Comparison of ENCODE assay signal across 11 cellular contexts in the genomic region with DNA sequence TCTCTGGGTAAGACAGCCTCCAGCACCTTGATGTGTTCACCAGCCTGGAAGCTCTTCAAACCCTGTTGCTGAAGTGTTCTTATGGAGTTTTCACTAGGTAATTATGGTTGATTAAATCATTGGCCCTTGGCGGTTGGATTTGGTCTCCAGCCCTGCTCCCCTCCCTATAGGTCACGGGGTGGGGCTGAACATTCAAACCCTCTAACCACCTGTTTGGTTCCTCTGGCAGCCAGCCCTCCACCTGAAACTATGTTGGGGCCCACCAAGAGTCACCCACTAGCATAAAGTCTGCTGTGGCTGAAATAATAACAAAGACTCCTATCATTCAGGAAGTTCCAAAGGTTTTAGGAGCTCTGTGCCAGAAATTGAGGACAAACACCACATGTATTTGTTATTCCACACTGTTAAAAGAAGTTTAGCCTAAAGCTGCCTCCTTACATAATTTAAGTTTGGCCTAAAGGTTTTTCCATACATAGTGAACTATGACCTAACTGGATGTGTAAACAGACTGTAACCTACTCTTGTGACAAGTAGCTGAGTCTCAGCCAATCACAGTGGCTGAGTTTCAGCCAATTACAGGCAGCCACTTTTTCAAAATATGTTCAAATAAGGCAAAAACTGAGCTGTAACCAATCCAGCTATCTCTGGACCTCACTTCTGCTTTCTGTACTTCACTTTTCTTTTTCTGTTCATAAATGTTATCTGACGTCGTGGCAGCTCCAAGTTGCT. TPM values are rescaled to one million over a fixed set of nuclear protein-coding genes. Genes with fewer than 3 reads are reported as not detected.
DNase-seq lines count a peak whose midpoint lies in the region; ATAC-seq and TF ChIP-seq lines count a peak whose summit lies in the region.
"Had no signal": no experiment of that assay in that cellular context is flagged by ENCODE, and none has a peak within 500 bp of the region (broad histone marks: within the 10 kb centered on the region; RNA-seq: fewer than 3 reads in every experiment).

No MANE protein-coding gene starts in this region.

- H3K4me3 ChIP-seq in naive thymus-derived CD4-positive, alpha-beta T cell (ENCODE audit: low read length), result no peak overlapping the region
- H3K4me3 ChIP-seq in BE2C (ENCODE audit: low read depth, low read length), result no peak overlapping the region

- no peaks in the 10 kb centered on the region for H3K36me3 Mint-ChIP-seq in naive thymus-derived CD4-positive, alpha-beta T cell
- H3K36me3 Mint-ChIP-seq in activated naive CD8-positive, alpha-beta T cell treated with anti-CD3 and anti-CD28 coated beads for 36 hours, result no peaks in the 10 kb centered on the region
- H3K36me3 Mint-ChIP-seq in WTC11, result no peaks in the 10 kb centered on the region
- no peaks in the 10 kb centered on the region for H3K36me3 Mint-ChIP-seq in activated CD4-positive, alpha-beta memory T cell treated with anti-CD3 and anti-CD28 coated beads, Interleukin-2, amount 10 ng/mL, durations not matched to agents 7 days and 5 days (ENCODE audit: low read depth)
- H3K36me3 Mint-ChIP-seq: natural killer cell treated with Interleukin-12 subunit alpha and Interleukin-12 subunit beta and Interleukin-15 and Interleukin-18, amount 100 ng/mL, for 72 hours had no signal

- H3K27ac ChIP-seq in naive thymus-derived CD4-positive, alpha-beta T cell (ENCODE audit: low read depth, low read length), result no peak overlapping the region

- POLR2A ChIA-PET in naive thymus-derived CD4-positive, alpha-beta T cell (lab: Charles Lee), result no interaction called here
- POLR2A ChIA-PET in WTC11 (lab: Charles Lee), result no interaction called here
- POLR2A ChIA-PET in activated CD4-positive, alpha-beta memory T cell treated with anti-CD3 and anti-CD28 coated beads, Interleukin-2, amount 10 ng/mL, durations not matched to agents 7 days and 5 days (lab: Charles Lee), result no interaction called here

- DNase-seq in amniotic epithelial cell (ENCODE audit: low read depth) (peak; percentile 15), WTC11 (ENCODE audit: low spot score) (no peak), BE2C (no peak)
- no peak for DNase-seq in naive thymus-derived CD4-positive, alpha-beta T cell
- no peak for DNase-seq in activated naive CD8-positive, alpha-beta T cell treated with anti-CD3 and anti-CD28 coated beads for 36 hours
- DNase-seq in activated CD4-positive, alpha-beta memory T cell treated with anti-CD3 and anti-CD28 coated beads, Interleukin-2, amount 10 ng/mL, durations not matched to agents 7 days and 5 days, result no peak
- DNase-seq: activated naive CD4-positive, alpha-beta T cell treated with anti-CD3 and anti-CD28 coated beads, Interleukin-2, amount 50 U/mL, for 16 hours had no signal

- H3K27ac Mint-ChIP-seq in naive thymus-derived CD4-positive, alpha-beta T cell, result no peak overlapping the region
- H3K27ac Mint-ChIP-seq in activated naive CD8-positive, alpha-beta T cell treated with anti-CD3 and anti-CD28 coated beads for 36 hours, result no peak overlapping the region
- H3K27ac Mint-ChIP-seq in WTC11, result no peak overlapping the region
- H3K27ac Mint-ChIP-seq in activated CD4-positive, alpha-beta memory T cell treated with anti-CD3 and anti-CD28 coated beads, Interleukin-2, amount 10 ng/mL, durations not matched to agents 7 days and 5 days, result no peak overlapping the region
- H3K27ac Mint-ChIP-seq: natural killer cell treated with Interleukin-12 subunit alpha and Interleukin-12 subunit beta and Interleukin-15 and Interleukin-18, amount 100 ng/mL, for 72 hours had no signal

- TF ChIP-seq CTCF in WTC11 (IDR thresholded peaks at IDR 0.05) (no peak), BE2C (IDR thresholded peaks at IDR 0.05; ENCODE audit: low read depth, low read length) (no peak)

- H3K4me3 Mint-ChIP-seq in naive thymus-derived CD4-positive, alpha-beta T cell, result no peak overlapping the region
- no peak overlapping the region for H3K4me3 Mint-ChIP-seq in activated naive CD8-positive, alpha-beta T cell treated with anti-CD3 and anti-CD28 coated beads for 36 hours
- no peak overlapping the region for H3K4me3 Mint-ChIP-seq in WTC11
- no peak overlapping the region for H3K4me3 Mint-ChIP-seq in activated CD4-positive, alpha-beta memory T cell treated with anti-CD3 and anti-CD28 coated beads, Interleukin-2, amount 10 ng/mL, durations not matched to agents 7 days and 5 days
- H3K4me3 Mint-ChIP-seq: natural killer cell treated with Interleukin-12 subunit alpha and Interleukin-12 subunit beta and Interleukin-15 and Interleukin-18, amount 100 ng/mL, for 72 hours had no signal

- ATAC-seq in GM18517 (IDR thresholded peaks at IDR 0.05; ENCODE audit: unreplicated experiment) (peak; percentile 73), HG03039 (IDR thresholded peaks at IDR 0.05; ENCODE audit: unreplicated experiment) (peak; percentile 56), WTC11 (no peak)
- ATAC-seq in naive thymus-derived CD4-positive, alpha-beta T cell, result peak; percentile 73
- ATAC-seq: natural killer cell treated with Interleukin-12 subunit alpha and Interleukin-12 subunit beta and Interleukin-15 and Interleukin-18, amount 100 ng/mL, for 72 hours had no signal

- CTCF ChIA-PET in naive thymus-derived CD4-positive, alpha-beta T cell (lab: Charles Lee), result no interaction called here
- CTCF ChIA-PET in WTC11 (lab: Charles Lee), result interaction anchor here (0.8 to 2.7 kb wide), 3 partner anchors 54 to 88 kb away, joined by 3 to 10 read pairs (median 5); no protein-coding TSS in a partner anchor
- CTCF ChIA-PET in activated CD4-positive, alpha-beta memory T cell treated with anti-CD3 and anti-CD28 coated beads, Interleukin-2, amount 10 ng/mL, durations not matched to agents 7 days and 5 days (lab: Charles Lee), result no interaction called here

- no peaks in the 10 kb centered on the region for H3K27me3 ChIP-seq in naive thymus-derived CD4-positive, alpha-beta T cell (ENCODE audit: control insufficient read depth in 2 of 2, insufficient read depth in 2 of 2, low read length in 2 of 2)
- H3K27me3 ChIP-seq in BE2C, result no peaks in the 10 kb centered on the region

- H3K9me3 Mint-ChIP-seq in naive thymus-derived CD4-positive, alpha-beta T cell, result peaks cover 0 to 2% (median 0%) of the 10 kb centered on the region in 11 donors
- H3K9me3 Mint-ChIP-seq in activated naive CD8-positive, alpha-beta T cell treated with anti-CD3 and anti-CD28 coated beads for 36 hours, result no peaks in the 10 kb centered on the region
- no peaks in the 10 kb centered on the region for H3K9me3 Mint-ChIP-seq in WTC11
- H3K9me3 Mint-ChIP-seq in activated CD4-positive, alpha-beta memory T cell treated with anti-CD3 and anti-CD28 coated beads, Interleukin-2, amount 10 ng/mL, durations not matched to agents 7 days and 5 days, result no peaks in the 10 kb centered on the region
- H3K9me3 Mint-ChIP-seq: natural killer cell treated with Interleukin-12 subunit alpha and Interleukin-12 subunit beta and Interleukin-15 and Interleukin-18, amount 100 ng/mL, for 72 hours had no signal

- intact Hi-C loops in naive thymus-derived CD4-positive, alpha-beta T cell (cut with micrococcal nuclease), result no loop called here

- H3K9me3 ChIP-seq in naive thymus-derived CD4-positive, alpha-beta T cell (ENCODE audit: control insufficient read depth in 2 of 3, low read length in 3 of 3), result no peaks in the 10 kb centered on the region
- H3K9me3 ChIP-seq in BE2C, result no peaks in the 10 kb centered on the region

- peaks cover 0 to 3% (median 0%) of the 10 kb centered on the region in 7 donors for H3K4me1 Mint-ChIP-seq in naive thymus-derived CD4-positive, alpha-beta T cell
- no peaks in the 10 kb centered on the region for H3K4me1 Mint-ChIP-seq in activated naive CD8-positive, alpha-beta T cell treated with anti-CD3 and anti-CD28 coated beads for 36 hours
- H3K4me1 Mint-ChIP-seq in WTC11, result peaks cover 11% of the 10 kb centered on the region
- H3K4me1 Mint-ChIP-seq in activated CD4-positive, alpha-beta memory T cell treated with anti-CD3 and anti-CD28 coated beads, Interleukin-2, amount 10 ng/mL, durations not matched to agents 7 days and 5 days, result no peaks in the 10 kb centered on the region

- H3K4me1 ChIP-seq in naive thymus-derived CD4-positive, alpha-beta T cell (ENCODE audit: control insufficient read depth in 2 of 2, insufficient read depth in 2 of 2, low read length in 2 of 2), result no peaks in the 10 kb centered on the region
- no peaks in the 10 kb centered on the region for H3K4me1 ChIP-seq in BE2C

- peaks cover 0 to 11% (median 7%) of the 10 kb centered on the region in 5 donors for H3K27me3 Mint-ChIP-seq in naive thymus-derived CD4-positive, alpha-beta T cell
- H3K27me3 Mint-ChIP-seq in activated naive CD8-positive, alpha-beta T cell treated with anti-CD3 and anti-CD28 coated beads for 36 hours, result peaks cover 5% of the 10 kb centered on the region
- H3K27me3 Mint-ChIP-seq in WTC11 (ENCODE audit: low read depth), result peaks cover 98% of the 10 kb centered on the region
- peaks cover 9% of the 10 kb centered on the region for H3K27me3 Mint-ChIP-seq in activated CD4-positive, alpha-beta memory T cell treated with anti-CD3 and anti-CD28 coated beads, Interleukin-2, amount 10 ng/mL, durations not matched to agents 7 days and 5 days

- no peaks in the 10 kb centered on the region for H3K36me3 ChIP-seq in naive thymus-derived CD4-positive, alpha-beta T cell (ENCODE audit: control insufficient read depth in 2 of 3, insufficient read depth in 3 of 3, low read length in 3 of 3)
- H3K36me3 ChIP-seq in BE2C, result no peaks in the 10 kb centered on the region

TF ChIP-seq in WTC11, 78 proteins besides CTCF, POLR2A, EP300 and RAD21 (continues in another document):
- TF ChIP-seq ZNF396 (CRISPR knock-in tag; IDR thresholded peaks at IDR 0.05; ENCODE audit: borderline replicate concordance), result no peak
- TF ChIP-seq EMX1 (CRISPR knock-in tag; IDR thresholded peaks at IDR 0.05), result no peak
- no peak for TF ChIP-seq PRRX2 (CRISPR knock-in tag; IDR thresholded peaks at IDR 0.05)
- no peak for TF ChIP-seq RORB (CRISPR knock-in tag; IDR thresholded peaks at IDR 0.05)
- no peak for TF ChIP-seq MAX (CRISPR knock-in tag; IDR thresholded peaks at IDR 0.05)
- no peak for TF ChIP-seq NR1H2 (CRISPR knock-in tag; IDR thresholded peaks at IDR 0.05)

RNA-seq across cellular contexts. Expression of gene TMEM252, which starts 34.8 kb away (rescaled TPM):
- not detected for total RNA-seq in naive thymus-derived CD4-positive, alpha-beta T cell
- not detected for polyA plus RNA-seq in naive thymus-derived CD4-positive, alpha-beta T cell
- total RNA-seq in activated naive CD8-positive, alpha-beta T cell treated with anti-CD3 and anti-CD28 coated beads for 36 hours, result not detected
- not detected in 3 replicates for total RNA-seq in WTC11 (2021)
- not detected for polyA plus RNA-seq in BE2C (2012; ENCODE audit: insufficient read depth, insufficient read length, low read depth)
- not detected for total RNA-seq in activated CD4-positive, alpha-beta memory T cell treated with anti-CD3 and anti-CD28 coated beads, Interleukin-2, amount 10 ng/mL, durations not matched to agents 7 days and 5 days
- total RNA-seq: fibroblast of lung; natural killer cell treated with Interleukin-12 subunit alpha and Interleukin-12 subunit beta and Interleukin-15 and Interleukin-18, amount 100 ng/mL, for 72 hours had no signal
- polyA plus RNA-seq: fibroblast of lung had no signal
